ENCODE assay signal across 27 cellular contexts in the genomic region with DNA sequence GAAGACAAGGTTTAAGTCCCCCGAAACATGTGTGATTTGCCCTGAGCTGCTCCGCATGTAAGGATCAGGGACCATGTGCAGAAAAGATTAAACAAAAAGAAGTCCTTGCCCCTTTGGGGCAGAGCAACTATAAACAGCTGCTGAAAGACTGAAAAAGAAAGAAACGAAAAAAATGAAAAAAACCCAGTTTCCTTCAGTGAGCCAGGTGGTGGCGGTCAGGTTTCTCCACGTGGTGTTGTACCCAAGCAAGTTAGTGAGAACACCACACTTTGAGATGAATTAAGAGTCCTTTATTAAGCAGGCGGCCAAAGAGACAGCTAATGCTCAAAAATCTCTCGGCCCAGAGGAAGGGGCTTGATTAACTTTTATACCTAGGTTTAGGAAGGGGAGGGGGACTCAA.
"Had no signal": no experiment of that assay in that cellular context is flagged by ENCODE, and none has a peak within 500 bp of the region (broad histone marks: within the 10 kb centered on the region; RNA-seq: fewer than 3 reads in every experiment).

No MANE protein-coding gene starts in this region.

- H3K79me2 ChIP-seq: parathyroid adenoma had no signal

- H3K4me3 Mint-ChIP-seq: natural killer cell, neural crest cell had no signal

- DNase-seq: cerebellar nuclear complex; dorsolateral prefrontal cortex; effector CD4-positive, alpha-beta T cell; foreskin fibroblast; gastrocnemius medialis; head of caudate nucleus; left cardiac atrium; left lung; natural killer cell; stimulated activated CD4-positive, alpha-beta T cell treated with anti-CD3 and anti-CD28 coated beads, Interleukin-12 subunit alpha, Interleukin-12 subunit beta, amount 100 ng/mL, for 4 hours; stimulated activated CD4-positive, alpha-beta T cell treated with anti-CD3 and anti-CD28 coated beads, Interleukin-1b, Interleukin-23, amount 100 ng/mL, for 48 hours; stimulated activated CD4-positive, alpha-beta T cell treated with anti-CD3 and anti-CD28 coated beads, Interleukin-4, amount 100 ng/mL, for 1 hour; stimulated activated CD8-positive, alpha-beta memory T cell treated with anti-CD3 and anti-CD28 coated beads, Interleukin-4, amount 100 ng/mL, for 48 hours; stimulated activated naive CD4-positive, alpha-beta T cell; substantia nigra; testis; tibial artery; upper lobe of left lung had no signal

- H3K36me3 ChIP-seq: gastrocnemius medialis, left lung, neutrophil, prostate gland, right atrium auricular region, tibial artery, upper lobe of left lung had no signal

- H3K4me1 Mint-ChIP-seq: natural killer cell, neural crest cell had no signal

- H3K9me3 ChIP-seq: gastrocnemius medialis, left lung, neutrophil, prostate gland, right atrium auricular region, testis, tibial artery, upper lobe of left lung had no signal

- H3K4me1 ChIP-seq: gastrocnemius medialis, left lung, parathyroid adenoma, prostate gland, right atrium auricular region, testis, tibial artery, upper lobe of left lung had no signal

- ATAC-seq: esophagus mucosa, gastrocnemius medialis, left cardiac atrium, left lung, natural killer cell, sciatic nerve had no signal

- H3K27ac Mint-ChIP-seq: natural killer cell had no signal

- H3K9ac ChIP-seq: parathyroid adenoma had no signal

- H2AFZ ChIP-seq: parathyroid adenoma had no signal

- H3K27ac ChIP-seq: dorsolateral prefrontal cortex, epithelial cell of prostate, gastrocnemius medialis, left lung, neutrophil, parathyroid adenoma, prostate gland, right atrium auricular region, testis, tibial artery, upper lobe of left lung had no signal

- H3K4me2 ChIP-seq: smooth muscle cell had no signal

- H3K27me3 ChIP-seq: dorsolateral prefrontal cortex, gastrocnemius medialis, left lung, neutrophil, right atrium auricular region, testis, tibial artery, upper lobe of left lung had no signal

- H3K4me3 ChIP-seq: dorsolateral prefrontal cortex, gastrocnemius medialis, left lung, prostate gland, right atrium auricular region, smooth muscle cell, testis, tibial artery, upper lobe of left lung had no signal
